17 cellular contexts compared by ENCODE assay signal in the genomic region with DNA sequence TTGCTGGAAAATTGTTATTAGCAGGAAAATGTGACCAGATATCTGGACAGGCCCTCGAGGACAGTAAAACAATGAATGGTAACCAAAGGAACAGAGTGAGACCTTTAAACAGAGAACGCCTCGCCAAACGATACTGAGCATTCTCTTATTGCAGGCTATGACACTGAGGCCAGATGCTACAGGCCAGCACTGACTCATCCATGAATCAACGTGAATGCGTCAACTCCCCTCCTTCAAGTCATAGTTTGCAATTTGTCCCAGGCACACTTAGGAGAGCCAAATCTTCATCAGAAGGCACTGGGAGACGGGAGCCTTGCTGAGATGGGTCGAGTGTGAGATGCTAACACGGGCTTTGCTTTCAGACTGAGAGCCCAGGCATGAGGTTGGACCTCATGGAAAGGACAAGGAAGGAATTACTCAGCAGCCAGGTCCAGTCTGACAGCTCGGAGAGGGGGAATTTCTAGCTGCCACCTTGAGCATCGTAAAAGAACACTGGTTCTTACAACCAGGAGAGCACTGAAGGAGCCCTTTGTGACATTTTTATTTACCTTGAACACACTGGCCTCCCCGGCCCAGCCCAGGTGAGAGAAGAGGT.
DNase-seq lines count a peak whose midpoint lies in the region; ATAC-seq, FAIRE-seq and TF ChIP-seq lines count a peak whose summit lies in the region.
"Had no signal": no experiment of that assay in that cellular context is flagged by ENCODE, and none has a peak within 500 bp of the region (broad histone marks: within the 10 kb centered on the region; RNA-seq: fewer than 3 reads in every experiment).

No MANE protein-coding gene starts in this region.

- intact Hi-C loops in left lung (cut with DNase I), result no loop called here
- intact Hi-C loops in dorsolateral prefrontal cortex (cut with DNase I), result no loop called here

- no peaks in the 10 kb centered on the region for H3K4me1 Mint-ChIP-seq in T-helper 2 cell treated with Interferon-gamma antibody and Interleukin-4, amounts not matched to agents 5 μg/mL and 100 μg/mL, for 36 hours (ENCODE audit: low read depth)
- H3K4me1 Mint-ChIP-seq: central memory CD8-positive, alpha-beta T cell had no signal

- no peaks in the 10 kb centered on the region for H3K27me3 Mint-ChIP-seq in T-helper 2 cell treated with Interferon-gamma antibody and Interleukin-4, amounts not matched to agents 5 μg/mL and 100 μg/mL, for 36 hours (ENCODE audit: low read depth)

- TF ChIP-seq CTCF in AG09309 (IDR thresholded peaks at IDR 0.05; ENCODE audit: control insufficient read depth, insufficient read depth, low read depth, low read length, missing control alignments), result no peak
- TF ChIP-seq CTCF in cardiac fibroblast (IDR thresholded peaks at IDR 0.05; ENCODE audit: low read depth, low read length), result no peak
- no peak for TF ChIP-seq CTCF in left lung (IDR thresholded peaks at IDR 0.05)
- no peak for TF ChIP-seq CTCF in dorsolateral prefrontal cortex (IDR thresholded peaks at IDR 0.05 in 54 of 56, conservative IDR thresholded peaks at IDR 0.05 in 2 of 56; ENCODE audit: low read depth in 1 of 56, partially characterized antibody in 56 of 56)

- H3K9me3 Mint-ChIP-seq in T-helper 2 cell treated with Interferon-gamma antibody and Interleukin-4, amounts not matched to agents 5 μg/mL and 100 μg/mL, for 36 hours, result peaks cover 5% of the 10 kb centered on the region
- H3K9me3 Mint-ChIP-seq: central memory CD8-positive, alpha-beta T cell had no signal

- peak; percentile 26 for ATAC-seq in left lung
- ATAC-seq in HG03039 (IDR thresholded peaks at IDR 0.05; ENCODE audit: unreplicated experiment), result no peak

- no peaks in the 10 kb centered on the region for H3K36me3 ChIP-seq in left lung
- H3K36me3 ChIP-seq: BLaER1 treated with 17β-estradiol and CSF1 and Interleukin-3, amounts not matched to agents 10 nM and 100 nM; gastrocnemius medialis; neural progenitor cell; spleen had no signal

- H3K4me3 ChIP-seq in AG09309 (ENCODE audit: control insufficient read depth, low read depth, low read length), result no peak overlapping the region
- H3K4me3 ChIP-seq in cardiac fibroblast (replicated peaks in 1 of 2; ENCODE audit: low read depth in 2 of 2, low read length in 2 of 2), result no peak overlapping the region
- no peak overlapping the region for H3K4me3 ChIP-seq in left lung
- H3K4me3 ChIP-seq in dorsolateral prefrontal cortex, result no peak overlapping the region
- H3K4me3 ChIP-seq: BLaER1 treated with 17β-estradiol and CSF1 and Interleukin-3, amounts not matched to agents 10 nM and 100 nM; gastrocnemius medialis; neural progenitor cell; spleen had no signal

- H3K27ac ChIP-seq in left lung (no peak overlapping the region), dorsolateral prefrontal cortex (no peak overlapping the region)
- H3K27ac ChIP-seq: BLaER1 treated with 17β-estradiol and CSF1 and Interleukin-3, amounts not matched to agents 10 nM and 100 nM; gastrocnemius medialis; HL-60; neural progenitor cell; spleen had no signal

- no peaks in the 10 kb centered on the region for H3K36me3 Mint-ChIP-seq in T-helper 2 cell treated with Interferon-gamma antibody and Interleukin-4, amounts not matched to agents 5 μg/mL and 100 μg/mL, for 36 hours (ENCODE audit: low read depth)

- no peaks in the 10 kb centered on the region for H3K4me1 ChIP-seq in left lung
- H3K4me1 ChIP-seq: gastrocnemius medialis, spleen had no signal

- H3K27me3 ChIP-seq in left lung (no peaks in the 10 kb centered on the region), dorsolateral prefrontal cortex (peaks cover 0 to 2% (median 0%) of the 10 kb centered on the region in 45 donors)
- H3K27me3 ChIP-seq: gastrocnemius medialis, neural progenitor cell, spleen had no signal

- no peak overlapping the region for H3K27ac Mint-ChIP-seq in T-helper 2 cell treated with Interferon-gamma antibody and Interleukin-4, amounts not matched to agents 5 μg/mL and 100 μg/mL, for 36 hours

- peak; percentile 100 for FAIRE-seq in HTR-8/SVneo (lab: Jason Lieb, UNC)

- H3K9me3 ChIP-seq in left lung, result peaks cover 0 to 10% of the 10 kb centered on the region in 2 donors
- H3K9me3 ChIP-seq: gastrocnemius medialis had no signal

- DNase-seq in AG09309 (ENCODE audit: low read depth) (peak; percentile 40), HTR-8/SVneo (ENCODE audit: insufficient read length, low spot score) (peak; percentile 85), cardiac fibroblast (ENCODE audit: low read depth in 2 of 2) (peak; percentile 1 to 10), left lung (no peak), dorsolateral prefrontal cortex (no peak), NCI-H82 treated with DMSO at 0.1 percent for 48 hours (lab: John Stamatoyannopoulos, UW; ENCODE audit: unreplicated experiment) (no peak)
- DNase-seq in T-helper 2 cell treated with Interferon-gamma antibody and Interleukin-4, amounts not matched to agents 5 μg/mL and 100 μg/mL, for 36 hours (ENCODE audit: low spot score), result no peak
- DNase-seq: activated CD4-positive, alpha-beta T cell treated with anti-CD3 and anti-CD28 coated beads for 48 hours; activated effector memory CD4-positive, alpha-beta T cell treated with anti-CD3 and anti-CD28 coated beads, Interleukin-2, amount 50 U/mL, for 16 hours; gastrocnemius medialis; NCI-H774; spleen had no signal

- H3K4me3 Mint-ChIP-seq in T-helper 2 cell treated with Interferon-gamma antibody and Interleukin-4, amounts not matched to agents 5 μg/mL and 100 μg/mL, for 36 hours, result no peak overlapping the region
- H3K4me3 Mint-ChIP-seq: central memory CD8-positive, alpha-beta T cell; neural progenitor cell had no signal

Comparison
In these comparisons a context has a peak if more than half of its experiments do, and no peak if none do; other contexts are left out.
1. DNase-seq: peak in AG09309 (single experiment), HTR-8/SVneo (single experiment) and cardiac fibroblast (2 of 2); none in left lung (0 of 2), T-helper 2 cell treated with Interferon-gamma antibody and Interleukin-4, amounts not matched to agents 5 μg/mL and 100 μg/mL, for 36 hours (single experiment), dorsolateral prefrontal cortex (0 of 10) and NCI-H82 treated with DMSO at 0.1 percent for 48 hours (single experiment).